ENCODE assay signal across 16 cellular contexts in genomic region chr13:97266734-97267417, GRCh38. TPM values are rescaled to one million over a fixed set of nuclear protein-coding genes. Genes with fewer than 3 reads are reported as not detected.
DNase-seq lines count a peak whose midpoint lies in the region; ATAC-seq and TF ChIP-seq lines count a peak whose summit lies in the region.
"Had no signal": no experiment of that assay in that cellular context is flagged by ENCODE, and none has a peak within 500 bp of the region (broad histone marks: within the 10 kb centered on the region; RNA-seq: fewer than 3 reads in every experiment).

No MANE protein-coding gene starts in this region.

- no peaks in the 10 kb centered on the region for H3K9me3 Mint-ChIP-seq in activated CD8-positive, alpha-beta T cell treated with anti-CD3 and anti-CD28 coated beads for 36 hours
- no peaks in the 10 kb centered on the region for H3K9me3 Mint-ChIP-seq in activated T-helper 1 cell treated with anti-CD3 and anti-CD28 coated beads, Interleukin-12 subunit alpha, Interleukin-12 subunit beta, Interleukin-2, Interleukin-4 antibody, amounts not matched to agents 30 ng/mL and 10 ng/mL and 1 ng/mL, durations not matched to agents 14 hours and 24 hours and 36 hours
- H3K9me3 Mint-ChIP-seq: CD4-positive, alpha-beta memory T cell; natural killer cell had no signal

- no peak overlapping the region for H2AFZ ChIP-seq in mesenchymal stem cell (ENCODE audit: low read depth, low read length)

- H3K9ac ChIP-seq in mesenchymal stem cell (ENCODE audit: low read length): peak overlapping the region; percentile 42

- no peak overlapping the region for H2BK5ac ChIP-seq in mesenchymal stem cell (ENCODE audit: low read depth, low read length, poor library complexity, severe bottlenecking)

- H2BK15ac ChIP-seq in mesenchymal stem cell (ENCODE audit: low read depth, poor library complexity, severe bottlenecking): no peak overlapping the region

- H3K9me3 ChIP-seq in mesenchymal stem cell (ENCODE audit: control insufficient read depth, low read length) (no peaks in the 10 kb centered on the region), thoracic aorta (no peaks in the 10 kb centered on the region)
- H3K9me3 ChIP-seq: right atrium auricular region, upper lobe of left lung had no signal

- peak overlapping the region in 1 of 2 donors; percentile 6 for H3K27ac ChIP-seq in coronary artery
- peak overlapping the region; percentile 63 for H3K27ac ChIP-seq in mesenchymal stem cell (ENCODE audit: low read length, poor library complexity, severe bottlenecking)
- H3K27ac ChIP-seq in thoracic aorta: peak overlapping the region; percentile 14 to 20

- H3K36me3 ChIP-seq in mesenchymal stem cell (ENCODE audit: control insufficient read depth in 1 of 2, insufficient read depth in 2 of 2, low read depth in 1 of 2, low read length in 2 of 2) (peaks cover 0 to 11% of the 10 kb centered on the region in 2 experiments), thoracic aorta (no peaks in the 10 kb centered on the region)
- H3K36me3 ChIP-seq: right atrium auricular region had no signal

- no peak overlapping the region for H3K4ac ChIP-seq in mesenchymal stem cell (ENCODE audit: low read depth in 1 of 2, low read length in 2 of 2)

- peak overlapping the region in 1 of 2 experiments; percentile 20 for H2BK12ac ChIP-seq in mesenchymal stem cell (ENCODE audit: low read length in 2 of 2)

- H3K4me1 ChIP-seq in mesenchymal stem cell (ENCODE audit: control insufficient read depth, insufficient read depth, low read depth, low read length) (peaks cover 18% of the 10 kb centered on the region), thoracic aorta (ENCODE audit: control insufficient read depth in 1 of 2, low read depth in 2 of 2) (peaks cover 11 to 59% of the 10 kb centered on the region in 2 donors)

- H3K27me3 ChIP-seq in mesenchymal stem cell (ENCODE audit: control insufficient read depth in 1 of 2, insufficient read depth in 1 of 2, low read length in 2 of 2) (no peaks in the 10 kb centered on the region), thoracic aorta (replicated peaks; ENCODE audit: insufficient read depth) (no peaks in the 10 kb centered on the region)
- H3K27me3 ChIP-seq: right atrium auricular region, upper lobe of left lung had no signal

- H3K27me3 Mint-ChIP-seq in activated CD8-positive, alpha-beta T cell treated with anti-CD3 and anti-CD28 coated beads for 36 hours: no peaks in the 10 kb centered on the region
- H3K27me3 Mint-ChIP-seq in activated T-helper 1 cell treated with anti-CD3 and anti-CD28 coated beads, Interleukin-12 subunit alpha, Interleukin-12 subunit beta, Interleukin-2, Interleukin-4 antibody, amounts not matched to agents 30 ng/mL and 10 ng/mL and 1 ng/mL, durations not matched to agents 14 hours and 24 hours and 36 hours (ENCODE audit: insufficient read depth): no peaks in the 10 kb centered on the region
- H3K27me3 Mint-ChIP-seq: CD4-positive, alpha-beta memory T cell had no signal

- TF ChIP-seq CTCF in coronary artery (IDR thresholded peaks at IDR 0.05) (no peak), thoracic aorta (IDR thresholded peaks at IDR 0.05) (no peak)
- TF ChIP-seq CTCF in activated CD8-positive, alpha-beta T cell treated with anti-CD3 and anti-CD28 coated beads for 36 hours (IDR thresholded peaks at IDR 0.05): no peak

- H3K18ac ChIP-seq in mesenchymal stem cell (ENCODE audit: low read depth in 1 of 2, low read length in 2 of 2): no peak overlapping the region

- no peak overlapping the region for H3K4me3 Mint-ChIP-seq in activated CD8-positive, alpha-beta T cell treated with anti-CD3 and anti-CD28 coated beads for 36 hours
- no peak overlapping the region for H3K4me3 Mint-ChIP-seq in activated T-helper 1 cell treated with anti-CD3 and anti-CD28 coated beads, Interleukin-12 subunit alpha, Interleukin-12 subunit beta, Interleukin-2, Interleukin-4 antibody, amounts not matched to agents 30 ng/mL and 10 ng/mL and 1 ng/mL, durations not matched to agents 14 hours and 24 hours and 36 hours
- H3K4me3 Mint-ChIP-seq: activated T-cell treated with anti-CD3 and anti-CD28 coated beads, Interleukin-2, amount 50 U/mL, for 72 hours; CD4-positive, alpha-beta memory T cell; natural killer cell had no signal

- H3K23ac ChIP-seq in mesenchymal stem cell (ENCODE audit: low read length in 2 of 2): no peak overlapping the region

- WGBS in mesenchymal stem cell: 62% methylated on average over 7 of the region's 8 CpGs

- H3K4me3 ChIP-seq in coronary artery: peak overlapping the region; percentile 39
- H3K4me3 ChIP-seq in mesenchymal stem cell (ENCODE audit: insufficient read depth in 1 of 2, low read depth in 1 of 2, low read length in 2 of 2): no peak overlapping the region
- peak overlapping the region; percentile 15 for H3K4me3 ChIP-seq in thoracic aorta
- H3K4me3 ChIP-seq: right atrium auricular region, upper lobe of left lung had no signal

- DNase-seq in NCI-H82 (lab: John Stamatoyannopoulos, UW) (peak; percentile 48), NCI-H82 treated with DMSO at 0.1 percent for 48 hours (lab: John Stamatoyannopoulos, UW; ENCODE audit: unreplicated experiment) (no peak), coronary artery (ENCODE audit: low spot score) (no peak), mesenchymal stem cell (no peak), thoracic aorta (ENCODE audit: low spot score) (no peak), amygdala (lab: John Stamatoyannopoulos, UW) (no peak)
- DNase-seq in activated CD8-positive, alpha-beta T cell treated with anti-CD3 and anti-CD28 coated beads for 36 hours: no peak
- DNase-seq in activated T-helper 1 cell treated with anti-CD3 and anti-CD28 coated beads, Interleukin-12 subunit alpha, Interleukin-12 subunit beta, Interleukin-2, Interleukin-4 antibody, amounts not matched to agents 30 ng/mL and 10 ng/mL and 1 ng/mL, durations not matched to agents 14 hours and 24 hours and 36 hours (ENCODE audit: low spot score): no peak
- DNase-seq: 8988T; activated CD4-positive, alpha-beta T cell treated with anti-CD3 and anti-CD28 coated beads, Interleukin-2, amount 50 U/mL, for 48 hours; activated T-cell treated with anti-CD3 and anti-CD28 coated beads, Interleukin-2, amount 50 U/mL, for 72 hours; CD4-positive, alpha-beta memory T cell; DND-41; natural killer cell had no signal

- no peak overlapping the region for H4K8ac ChIP-seq in mesenchymal stem cell (ENCODE audit: low read length)

- no peak for ATAC-seq in thoracic aorta (ENCODE audit: insufficient number of reproducible peaks, low FRiP score, low read depth)
- ATAC-seq in activated CD8-positive, alpha-beta T cell treated with anti-CD3 and anti-CD28 coated beads for 36 hours: no peak
- ATAC-seq: activated T-cell treated with anti-CD3 and anti-CD28 coated beads, Interleukin-2, amount 50 U/mL, for 72 hours; natural killer cell had no signal

- H3K36me3 Mint-ChIP-seq in activated CD8-positive, alpha-beta T cell treated with anti-CD3 and anti-CD28 coated beads for 36 hours (ENCODE audit: low read depth): peaks cover 10% of the 10 kb centered on the region
- H3K36me3 Mint-ChIP-seq in activated T-helper 1 cell treated with anti-CD3 and anti-CD28 coated beads, Interleukin-12 subunit alpha, Interleukin-12 subunit beta, Interleukin-2, Interleukin-4 antibody, amounts not matched to agents 30 ng/mL and 10 ng/mL and 1 ng/mL, durations not matched to agents 14 hours and 24 hours and 36 hours (ENCODE audit: low read depth): no peaks in the 10 kb centered on the region
- H3K36me3 Mint-ChIP-seq: natural killer cell had no signal

- peak overlapping the region; percentile 62 for H3K4me2 ChIP-seq in mesenchymal stem cell (ENCODE audit: low read length, poor library complexity, severe bottlenecking)

- no peak overlapping the region for H2AK5ac ChIP-seq in mesenchymal stem cell (ENCODE audit: low read length, severe bottlenecking)

- intact Hi-C loops in activated CD8-positive, alpha-beta T cell treated with anti-CD3 and anti-CD28 coated beads for 36 hours (cut with micrococcal nuclease): no loop called here
- intact Hi-C loops in activated T-helper 1 cell treated with anti-CD3 and anti-CD28 coated beads, Interleukin-12 subunit alpha, Interleukin-12 subunit beta, Interleukin-2, Interleukin-4 antibody, amounts not matched to agents 30 ng/mL and 10 ng/mL and 1 ng/mL, durations not matched to agents 14 hours and 24 hours and 36 hours (cut with micrococcal nuclease): no loop called here

- no peak overlapping the region for H2BK120ac ChIP-seq in mesenchymal stem cell (ENCODE audit: low read depth, low read length)

- CTCF ChIA-PET in activated CD8-positive, alpha-beta T cell treated with anti-CD3 and anti-CD28 coated beads for 36 hours (lab: Charles Lee): interaction anchor here (0.7 kb wide), 1 partner anchor 42 kb away, joined by 3 read pairs; no protein-coding TSS in a partner anchor

- H3K14ac ChIP-seq in mesenchymal stem cell (ENCODE audit: low read length in 2 of 2): no peak overlapping the region

- H3K27ac Mint-ChIP-seq in activated CD8-positive, alpha-beta T cell treated with anti-CD3 and anti-CD28 coated beads for 36 hours: no peak overlapping the region
- no peak overlapping the region for H3K27ac Mint-ChIP-seq in activated T-helper 1 cell treated with anti-CD3 and anti-CD28 coated beads, Interleukin-12 subunit alpha, Interleukin-12 subunit beta, Interleukin-2, Interleukin-4 antibody, amounts not matched to agents 30 ng/mL and 10 ng/mL and 1 ng/mL, durations not matched to agents 14 hours and 24 hours and 36 hours
- H3K27ac Mint-ChIP-seq: activated T-cell treated with anti-CD3 and anti-CD28 coated beads, Interleukin-2, amount 50 U/mL, for 72 hours; natural killer cell had no signal

- peaks cover 33% of the 10 kb centered on the region for H3K4me1 Mint-ChIP-seq in activated CD8-positive, alpha-beta T cell treated with anti-CD3 and anti-CD28 coated beads for 36 hours (ENCODE audit: low read depth)
- H3K4me1 Mint-ChIP-seq in activated T-helper 1 cell treated with anti-CD3 and anti-CD28 coated beads, Interleukin-12 subunit alpha, Interleukin-12 subunit beta, Interleukin-2, Interleukin-4 antibody, amounts not matched to agents 30 ng/mL and 10 ng/mL and 1 ng/mL, durations not matched to agents 14 hours and 24 hours and 36 hours (ENCODE audit: low read depth): peaks cover 15% of the 10 kb centered on the region

- H4K91ac ChIP-seq in mesenchymal stem cell (ENCODE audit: low read length): no peak overlapping the region

- peaks cover 22% of the 10 kb centered on the region for H3K79me1 ChIP-seq in mesenchymal stem cell (replicated peaks; ENCODE audit: low read length, poor library complexity, severe bottlenecking)

- POLR2A ChIA-PET in activated CD8-positive, alpha-beta T cell treated with anti-CD3 and anti-CD28 coated beads for 36 hours (lab: Charles Lee): no interaction called here

RNA-seq across cellular contexts. Expression of gene MBNL2, which starts 44.7 kb away (rescaled TPM):
- 41.7 TPM for polyA plus RNA-seq in mesenchymal stem cell (2013, experiment 1 of 2)
- polyA plus RNA-seq in mesenchymal stem cell (2013, experiment 2 of 2): 43.8 TPM
- total RNA-seq in thoracic aorta: 10 to 100 TPM; 59.6 to 67.7 TPM
- 10 to 100 TPM; 15.8 to 16.1 TPM for total RNA-seq in activated CD8-positive, alpha-beta T cell treated with anti-CD3 and anti-CD28 coated beads for 36 hours
- total RNA-seq in activated T-helper 1 cell treated with anti-CD3 and anti-CD28 coated beads, Interleukin-12 subunit alpha, Interleukin-12 subunit beta, Interleukin-2, Interleukin-4 antibody, amounts not matched to agents 30 ng/mL and 10 ng/mL and 1 ng/mL, durations not matched to agents 14 hours and 24 hours and 36 hours: 20.7 and 24.2 TPM in 2 replicates

Comparison
In these comparisons a context has a peak if more than half of its experiments do, and no peak if none do; other contexts are left out.
1. H3K4me3 ChIP-seq: peak in coronary artery (single experiment) and thoracic aorta (single experiment); none in mesenchymal stem cell (0 of 2).